Comparison of ENCODE assay signal across 1 cellular context in genomic region chr7:70670288-70670687, GRCh38.
TF ChIP-seq lines count a peak whose summit lies in the region.

No MANE protein-coding gene starts in this region.

TF ChIP-seq in K562, 482 proteins besides CTCF, POLR2A, EP300 and RAD21:
- TF ChIP-seq ZNF57 (CRISPR knock-in tag; IDR thresholded peaks at IDR 0.05) (no peak), MAFG (tag; conservative IDR thresholded peaks at IDR 0.05) (0 out of 2 replicates have a peak, but pooled peaks have one; percentile 20), DEAF1 (CRISPR knock-in tag; IDR thresholded peaks at IDR 0.05) (no peak), ZNF316 (IDR thresholded peaks at IDR 0.05) (peak; percentile 58; the same call in 1 of the 2 replicates), ETV6 (IDR thresholded peaks at IDR 0.05; ENCODE audit: borderline replicate concordance in 1 of 2, low read depth in 2 of 2, low read length in 1 of 2) (no peak), ETV6 (CRISPR knock-in tag; IDR thresholded peaks at IDR 0.05; ENCODE audit: borderline replicate concordance) (no peak)
